ENCODE assay signal across 10 cellular contexts in genomic region chr11:44622721-44623258, GRCh38. TPM values are rescaled to one million over a fixed set of nuclear protein-coding genes. Genes with fewer than 3 reads are reported as not detected.
DNase-seq lines count a peak whose midpoint lies in the region; ATAC-seq, FAIRE-seq and TF ChIP-seq lines count a peak whose summit lies in the region.
"Had no signal": no experiment of that assay in that cellular context is flagged by ENCODE, and none has a peak within 500 bp of the region (broad histone marks: within the 10 kb centered on the region; RNA-seq: fewer than 3 reads in every experiment).

No MANE protein-coding gene starts in this region.

- peaks cover 2% of the 10 kb centered on the region for H3K36me3 Mint-ChIP-seq in T-helper 17 cell (ENCODE audit: low read depth)

- H3K4me3 ChIP-seq in epithelial cell of esophagus (ENCODE audit: low read length), result no peak overlapping the region
- H3K4me3 ChIP-seq: ascending aorta had no signal

- peak overlapping the region; percentile 86 for H3K27ac Mint-ChIP-seq in T-helper 17 cell

- TF ChIP-seq CTCF in epithelial cell of esophagus (IDR thresholded peaks at IDR 0.05; ENCODE audit: insufficient read depth, low read depth, low read length, missing control alignments), result no peak

- no peak overlapping the region for H3K4me3 Mint-ChIP-seq in T-helper 17 cell

- no peak for ATAC-seq in T-helper 17 cell
- no peak for ATAC-seq in GM18519 (IDR thresholded peaks at IDR 0.05; ENCODE audit: low FRiP score, unreplicated experiment)
- no peak for ATAC-seq in left colon

- H3K9me3 ChIP-seq in T-helper 17 cell (ENCODE audit: control insufficient read depth, low read length, poor library complexity, severe bottlenecking), result no peaks in the 10 kb centered on the region
- H3K9me3 ChIP-seq: ascending aorta had no signal

- intact Hi-C loops in left colon (cut with DNase I, micrococcal nuclease), result loop anchor here in 1 of 2 donors (10.0 kb wide), 1 partner anchor 292 kb away; no protein-coding TSS in a partner anchor

- peaks cover 29% of the 10 kb centered on the region for H3K4me1 Mint-ChIP-seq in T-helper 17 cell

- DNase-seq in GM12891 (ENCODE audit: insufficient read length, low spot score) (no peak), T-helper 17 cell (peak in 2 of 3 donors; percentile 2 to 5), epithelial cell of esophagus (ENCODE audit: low read depth) (peak; percentile 50), retina (peak; percentile 46), left colon (no peak), GM03348 (ENCODE audit: low spot score) (no peak)
- DNase-seq: SHP77 had no signal

- H3K27me3 Mint-ChIP-seq in T-helper 17 cell, result no peaks in the 10 kb centered on the region

- TF ChIP-seq POLR2A in GM12891 (IDR thresholded peaks at IDR 0.05; ENCODE audit: low read depth, low read length), result peak; percentile 35; the same call in 1 of the 2 replicates

- FAIRE-seq in GM12891 (lab: Jason Lieb, UNC), result no peak
- FAIRE-seq: endometrium had no signal

TF ChIP-seq in GM12891, 5 proteins besides CTCF, POLR2A, EP300 and RAD21:
- TF ChIP-seq POU2F2 (IDR thresholded peaks at IDR 0.05; ENCODE audit: low read depth, low read length), result peak; percentile 59; the same call in 1 of the 2 replicates
- no peak for TF ChIP-seq PAX5 (IDR thresholded peaks at IDR 0.05; ENCODE audit: insufficient read depth, low read length, severe bottlenecking)

RNA-seq across cellular contexts. Expression of gene CD82, which starts 57.3 kb away (rescaled TPM):
- polyA plus RNA-seq in GM12891 (2012; ENCODE audit: low read depth, missing spikeins), result 127 TPM
- total RNA-seq in T-helper 17 cell (100 to 1,000 TPM; 112 to 146 TPM), left colon (10 to 100 TPM; 30.0 to 36.1 TPM)

Comparison
In these comparisons a context has a peak if more than half of its experiments do, and no peak if none do; other contexts are left out.
1. DNase-seq: peak in T-helper 17 cell (2 of 3), epithelial cell of esophagus (single experiment) and retina (single experiment); none in GM12891 (single experiment), left colon (0 of 2) and GM03348 (single experiment).